In the genomic region with DNA sequence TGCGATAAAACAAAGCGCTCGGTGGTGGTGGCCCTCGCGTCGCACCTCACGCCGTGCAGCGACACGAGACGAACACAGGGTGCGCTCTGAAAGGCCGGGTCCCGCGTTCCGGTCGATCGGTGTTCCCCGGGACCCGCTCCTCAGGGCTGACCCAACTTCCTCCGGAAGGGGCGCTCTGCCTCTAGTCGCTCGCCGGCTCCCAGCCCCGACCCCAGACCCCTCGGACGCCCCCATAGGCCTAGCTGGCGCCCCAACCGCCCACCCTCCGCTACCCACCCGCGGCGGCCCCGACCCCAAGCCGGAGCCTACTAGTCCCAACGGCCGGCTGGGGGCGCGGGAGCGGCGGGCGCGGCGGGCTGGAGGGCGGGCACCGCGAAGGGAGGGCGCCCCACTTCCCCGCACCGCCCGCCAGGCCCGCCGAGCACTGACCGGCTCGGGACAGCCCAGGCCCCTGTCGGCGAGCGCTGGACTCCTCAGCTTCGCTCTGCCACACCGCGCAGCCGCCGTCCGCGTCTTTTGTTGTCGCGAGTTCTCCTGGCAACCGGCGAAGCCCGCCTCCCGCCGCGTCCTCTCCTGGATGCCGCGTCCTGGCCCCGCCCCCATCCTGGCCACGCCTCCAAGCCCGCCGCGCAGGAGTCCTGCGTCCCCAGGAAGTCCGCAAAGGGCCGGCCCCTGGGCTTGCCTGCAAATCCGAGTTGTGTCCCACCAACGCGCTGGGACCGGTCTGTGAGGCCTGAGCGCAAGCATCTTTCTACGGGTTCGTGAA, we compare ENCODE assay signal across 8 cellular contexts. TPM values are rescaled to one million over a fixed set of nuclear protein-coding genes. Genes with fewer than 3 reads are reported as not detected.
DNase-seq lines count a peak whose midpoint lies in the region; ATAC-seq and TF ChIP-seq lines count a peak whose summit lies in the region.

A gene with protein sequence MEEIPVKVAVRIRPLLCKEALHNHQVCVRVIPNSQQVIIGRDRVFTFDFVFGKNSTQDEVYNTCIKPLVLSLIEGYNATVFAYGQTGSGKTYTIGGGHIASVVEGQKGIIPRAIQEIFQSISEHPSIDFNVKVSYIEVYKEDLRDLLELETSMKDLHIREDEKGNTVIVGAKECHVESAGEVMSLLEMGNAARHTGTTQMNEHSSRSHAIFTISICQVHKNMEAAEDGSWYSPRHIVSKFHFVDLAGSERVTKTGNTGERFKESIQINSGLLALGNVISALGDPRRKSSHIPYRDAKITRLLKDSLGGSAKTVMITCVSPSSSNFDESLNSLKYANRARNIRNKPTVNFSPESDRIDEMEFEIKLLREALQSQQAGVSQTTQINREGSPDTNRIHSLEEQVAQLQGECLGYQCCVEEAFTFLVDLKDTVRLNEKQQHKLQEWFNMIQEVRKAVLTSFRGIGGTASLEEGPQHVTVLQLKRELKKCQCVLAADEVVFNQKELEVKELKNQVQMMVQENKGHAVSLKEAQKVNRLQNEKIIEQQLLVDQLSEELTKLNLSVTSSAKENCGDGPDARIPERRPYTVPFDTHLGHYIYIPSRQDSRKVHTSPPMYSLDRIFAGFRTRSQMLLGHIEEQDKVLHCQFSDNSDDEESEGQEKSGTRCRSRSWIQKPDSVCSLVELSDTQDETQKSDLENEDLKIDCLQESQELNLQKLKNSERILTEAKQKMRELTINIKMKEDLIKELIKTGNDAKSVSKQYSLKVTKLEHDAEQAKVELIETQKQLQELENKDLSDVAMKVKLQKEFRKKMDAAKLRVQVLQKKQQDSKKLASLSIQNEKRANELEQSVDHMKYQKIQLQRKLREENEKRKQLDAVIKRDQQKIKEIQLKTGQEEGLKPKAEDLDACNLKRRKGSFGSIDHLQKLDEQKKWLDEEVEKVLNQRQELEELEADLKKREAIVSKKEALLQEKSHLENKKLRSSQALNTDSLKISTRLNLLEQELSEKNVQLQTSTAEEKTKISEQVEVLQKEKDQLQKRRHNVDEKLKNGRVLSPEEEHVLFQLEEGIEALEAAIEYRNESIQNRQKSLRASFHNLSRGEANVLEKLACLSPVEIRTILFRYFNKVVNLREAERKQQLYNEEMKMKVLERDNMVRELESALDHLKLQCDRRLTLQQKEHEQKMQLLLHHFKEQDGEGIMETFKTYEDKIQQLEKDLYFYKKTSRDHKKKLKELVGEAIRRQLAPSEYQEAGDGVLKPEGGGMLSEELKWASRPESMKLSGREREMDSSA (N-terminal part only) (minus strand): TSS at position 491 of the 766 bp plus-strand sequence. CDS start 5,841 bp downstream, outside the sequence.

- H4K20me1 ChIP-seq in Loucy (ENCODE audit: insufficient read depth, low read length, poor library complexity, severe bottlenecking), result no peaks in the 10 kb centered on the region

- H3K4me3 ChIP-seq in H7 (ENCODE audit: insufficient read depth, low read depth, low read length) (peak within 1 kb of the TSS; percentile 48), Loucy (ENCODE audit: low read length, poor library complexity, severe bottlenecking) (peak within 1 kb of the TSS; percentile 74), RWPE2 (ENCODE audit: severe bottlenecking) (peak within 1 kb of the TSS; percentile 67), fibroblast of pulmonary artery (replicated peaks; ENCODE audit: low read depth, low read length) (peak within 1 kb of the TSS; percentile 74)

- H3K27me3 Mint-ChIP-seq in nephron (ENCODE audit: low read depth), result no peaks in the 10 kb centered on the region

- H3K27ac Mint-ChIP-seq in nephron, result peak within 1 kb of the TSS; percentile 96 to 98 (median 97)

- H3K36me3 Mint-ChIP-seq in nephron (ENCODE audit: low read depth), result peaks cover 4% of the 10 kb centered on the region

- H3K79me2 ChIP-seq in Loucy (ENCODE audit: insufficient read depth, low read length), result peaks cover 13% of the 10 kb centered on the region; the same call in 1 of the 2 replicates

- no peaks in the 10 kb centered on the region for H3K9me3 Mint-ChIP-seq in nephron

- H3K4me1 ChIP-seq in Loucy (ENCODE audit: insufficient read depth, low read length, poor library complexity, severe bottlenecking) (peaks cover 18% of the 10 kb centered on the region), RWPE2 (ENCODE audit: insufficient read depth, poor library complexity, severe bottlenecking) (peaks cover 8% of the 10 kb centered on the region)

- H3K36me3 ChIP-seq in H7 (replicated peaks; ENCODE audit: control insufficient read depth, insufficient read depth, low read length) (no peaks in the 10 kb centered on the region), Loucy (ENCODE audit: insufficient read depth, low read length) (no peaks in the 10 kb centered on the region), RWPE2 (ENCODE audit: low read depth) (peaks cover 5% of the 10 kb centered on the region; the same call in 1 of the 2 replicates)

- peak; percentile 93 for ATAC-seq in RWPE2 (ENCODE audit: low read depth)
- peak; percentile 95 for ATAC-seq in stimulated activated naive CD8-positive, alpha-beta T cell treated with anti-CD3 and anti-CD28 coated beads, Interleukin-15, Interleukin-2, amounts not matched to agents 100 U/mL and 50 U/mL, for 24 hours

- peak within 1 kb of the TSS; percentile 87 for H3K27ac ChIP-seq in RWPE2 (ENCODE audit: poor library complexity, severe bottlenecking)

- H3F3A ChIP-seq in Loucy (ENCODE audit: low read depth), result no peaks in the 10 kb centered on the region

- H2AFZ ChIP-seq in Loucy (ENCODE audit: low read length), result peak within 1 kb of the TSS; percentile 98

- H3K9me3 ChIP-seq in Loucy (ENCODE audit: insufficient read depth, low read depth, low read length) (no peaks in the 10 kb centered on the region), RWPE2 (ENCODE audit: severe bottlenecking) (no peaks in the 10 kb centered on the region)

- TF ChIP-seq CTCF in Loucy (conservative IDR thresholded peaks at IDR 0.05; ENCODE audit: low read length) (peak; percentile 47), RWPE2 (IDR thresholded peaks at IDR 0.05; ENCODE audit: poor library complexity, severe bottlenecking) (peak; percentile 81), fibroblast of pulmonary artery (IDR thresholded peaks at IDR 0.05; ENCODE audit: low read length, missing control alignments) (peak; percentile 7), nephron (IDR thresholded peaks at IDR 0.05; ENCODE audit: unreplicated experiment in 3 of 3) (peak; percentile 51 to 76 (median 65))

- in situ Hi-C loops in G401 (cut with HindIII; ENCODE audit: low sequenced_read_pairs), result no loop called here

- peak within 1 kb of the TSS; percentile 95 for H3K4me2 ChIP-seq in Loucy (ENCODE audit: low read depth, low read length, poor library complexity, severe bottlenecking)

- H3K4me3 Mint-ChIP-seq in nephron, result peak within 1 kb of the TSS; percentile 90 to 96 (median 94)

- H3K4me1 Mint-ChIP-seq in nephron, result peaks cover 10% of the 10 kb centered on the region

- peak within 1 kb of the TSS; percentile 80 for H3K9ac ChIP-seq in Loucy (ENCODE audit: low read depth, low read length, poor library complexity, severe bottlenecking)

- no peaks in the 10 kb centered on the region for H3K9me2 ChIP-seq in Loucy (replicated peaks; ENCODE audit: low read depth, low read length)

- H3K27me3 ChIP-seq in H7 (ENCODE audit: control insufficient read depth, insufficient read depth, low read length) (no peaks in the 10 kb centered on the region), Loucy (ENCODE audit: insufficient read depth, low read length, poor library complexity, severe bottlenecking) (no peaks in the 10 kb centered on the region), RWPE2 (ENCODE audit: insufficient read depth, poor library complexity, severe bottlenecking) (no peaks in the 10 kb centered on the region)

- peak; percentile 92 for DNase-seq in G401 (ENCODE audit: low spot score)
- peak; percentile 95 for DNase-seq in H7
- DNase-seq in RWPE2 (ENCODE audit: low spot score), result peak; percentile 97
- DNase-seq in activated effector memory CD4-positive, alpha-beta T cell treated with Interleukin-2 at 50 U/mL for 16 hours, result peak; percentile 95
- DNase-seq in fibroblast of pulmonary artery (ENCODE audit: low read depth), result peak; percentile 98
- DNase-seq in stimulated activated naive CD8-positive, alpha-beta T cell treated with anti-CD3 and anti-CD28 coated beads, Interleukin-15, Interleukin-2, amounts not matched to agents 100 U/mL and 50 U/mL, for 24 hours, result peak; percentile 99

RNA-seq across cellular contexts. Expression of the gene that starts here (rescaled TPM):
- 1.6 and 2.3 TPM in 2 replicates for total RNA-seq in G401 (2014; rRNA removed; shearing (Covaris generic))
- 1.8 and 2.7 TPM in 2 replicates for total RNA-seq in H7 (2014; rRNA removed; shearing (Covaris generic))

Comparison
In these comparisons a context has a peak if more than half of its experiments do, and no peak if none do; other contexts are left out.
1. Peak in every context shown above with its lines: DNase-seq, ATAC-seq, H3K4me3 ChIP-seq and H3K27ac ChIP-seq.
2. CTCF ChIP-seq: peak in every context shown above with its lines; median percentile 81 in RWPE2; 65 in nephron; 47 in Loucy; 7 in fibroblast of pulmonary artery.